9 cellular contexts compared by ENCODE assay signal in genomic region chr17:19410875-19411291, GRCh38. TPM values are rescaled to one million over a fixed set of nuclear protein-coding genes. Genes with fewer than 3 reads are reported as not detected.
A peak's percentile ranks its signal among the peaks of the same experiment; 100 is the strongest.
DNase-seq lines count a peak whose midpoint lies in the region; ATAC-seq and TF ChIP-seq lines count a peak whose summit lies in the region.
"Had no signal": no experiment of that assay in that cellular context is flagged by ENCODE, and none has a peak within 500 bp of the region (broad histone marks: within the 10 kb centered on the region; RNA-seq: fewer than 3 reads in every experiment).

TSS of gene RNF112 (plus strand) at chr17:19411232. CDS start at chr17:19411409, 177 bp downstream.

- H3K27ac ChIP-seq in GM23248 (peak within 1 kb of the TSS; percentile 61; the same call in 1 of the 2 replicates), heart left ventricle (peak within 1 kb of the TSS in 1 of 12 donors; percentile 32), thyroid gland (no peak within 1 kb of the TSS)
- H3K27ac ChIP-seq: right lobe of liver had no signal

- H3K27ac Mint-ChIP-seq in activated T-helper 2 cell treated with anti-CD3 and anti-CD28 coated beads, Interferon-gamma antibody, Interleukin-2, Interleukin-4, amounts not matched to agents 10 μg/mL and 5 μg/mL and 100 μg/mL, durations not matched to agents 14 hours and 24 hours and 36 hours, result no peak within 1 kb of the TSS

- peaks cover 17% of the 10 kb centered on the region for H3F3A ChIP-seq in GM23248 (ENCODE audit: insufficient read depth)

- 0 to 6% methylated on average over 6 to 14 of the region's 14 CpGs for WGBS in GM23248 (ENCODE audit: low coverage in 1 of 2, low lambda C conversion rate in 2 of 2, missing lambda C conversion rate in 2 of 2), 2 experiments
- WGBS in heart left ventricle, 4 donors, result 24 to 28% (median 26%) methylated on average over 14 of the region's 14 CpGs
- WGBS in thyroid gland, 2 donors, result 15 to 25% methylated on average over 14 of the region's 14 CpGs

- TF ChIP-seq CTCF in WI38 (IDR thresholded peaks at IDR 0.05; ENCODE audit: low read depth, low read length) (no peak), heart left ventricle (IDR thresholded peaks at IDR 0.05) (peak in 3 of 12 donors; percentile 3 to 26 (median 9)), thyroid gland (IDR thresholded peaks at IDR 0.05) (no peak)

- H3K4me2 ChIP-seq in GM23248 (ENCODE audit: unreplicated experiment), result peak within 1 kb of the TSS; percentile 59

- peak in 3 of 4 donors; percentile 46 to 65 (median 59) for ATAC-seq in heart left ventricle
- ATAC-seq in HG02973 (IDR thresholded peaks at IDR 0.05; ENCODE audit: unreplicated experiment), result no peak
- no peak for ATAC-seq in HG03135 (IDR thresholded peaks at IDR 0.05; ENCODE audit: unreplicated experiment)

- H3K4me1 ChIP-seq in GM23248 (ENCODE audit: insufficient read depth) (peaks cover 23% of the 10 kb centered on the region), heart left ventricle (peaks cover 0 to 14% (median 0%) of the 10 kb centered on the region in 12 donors), thyroid gland (no peaks in the 10 kb centered on the region)
- H3K4me1 ChIP-seq: right lobe of liver had no signal

- peak within 1 kb of the TSS; percentile 65 for H2AFZ ChIP-seq in GM23248

- intact Hi-C loops in heart left ventricle (cut with DNase I), result loop anchor here in 1 of 10 donors (5.0 kb wide), 1 partner anchor 39 kb away; no protein-coding TSS in a partner anchor
- intact Hi-C loops in posterior vena cava (cut with DNase I), result loop anchor here in 1 of 2 donors (2.0 kb wide), 1 partner anchor 18 kb away; no protein-coding TSS in a partner anchor
- intact Hi-C loops in activated T-helper 2 cell treated with anti-CD3 and anti-CD28 coated beads, Interferon-gamma antibody, Interleukin-2, Interleukin-4, amounts not matched to agents 10 μg/mL and 5 μg/mL and 100 μg/mL, durations not matched to agents 14 hours and 24 hours and 36 hours (cut with micrococcal nuclease), result no loop called here
- intact Hi-C loops in thyroid gland (cut with DNase I), result no loop called here

- H3K9me3 ChIP-seq in GM23248 (ENCODE audit: low read depth) (no peaks in the 10 kb centered on the region), heart left ventricle (no peaks in the 10 kb centered on the region), thyroid gland (no peaks in the 10 kb centered on the region)
- H3K9me3 ChIP-seq: right lobe of liver had no signal

- in situ Hi-C loops in GM23248 (cut with MboI), result no loop called here

- H3K27me3 Mint-ChIP-seq in activated T-helper 2 cell treated with anti-CD3 and anti-CD28 coated beads, Interferon-gamma antibody, Interleukin-2, Interleukin-4, amounts not matched to agents 10 μg/mL and 5 μg/mL and 100 μg/mL, durations not matched to agents 14 hours and 24 hours and 36 hours (ENCODE audit: low read depth), result no peaks in the 10 kb centered on the region

- no peak for TF ChIP-seq POLR2A in heart left ventricle (IDR thresholded peaks at IDR 0.05)
- TF ChIP-seq POLR2A in thyroid gland (IDR thresholded peaks at IDR 0.05), result no peak

- H3K79me2 ChIP-seq in GM23248 (ENCODE audit: insufficient read depth), result no peaks in the 10 kb centered on the region

- peak within 1 kb of the TSS; percentile 61 for H3K4me3 ChIP-seq in GM23248
- H3K4me3 ChIP-seq in WI38 (ENCODE audit: low read depth, low read length), result peak within 1 kb of the TSS; percentile 23; the same call in 1 of the 2 replicates
- peak within 1 kb of the TSS in 10 of 12 donors; percentile 2 to 55 (median 36) for H3K4me3 ChIP-seq in heart left ventricle
- no peak within 1 kb of the TSS for H3K4me3 ChIP-seq in thyroid gland (replicated peaks in 1 of 3)
- H3K4me3 ChIP-seq: right lobe of liver had no signal

- H3K9me2 ChIP-seq in GM23248 (ENCODE audit: insufficient read depth), result no peaks in the 10 kb centered on the region

- DNase-seq in GM23248, result peak; percentile 82
- DNase-seq in heart left ventricle, result peak in 1 of 5 donors; percentile 51
- peak; percentile 86 for DNase-seq in posterior vena cava (ENCODE audit: low spot score)
- DNase-seq in activated T-helper 2 cell treated with anti-CD3 and anti-CD28 coated beads, Interferon-gamma antibody, Interleukin-2, Interleukin-4, amounts not matched to agents 10 μg/mL and 5 μg/mL and 100 μg/mL, durations not matched to agents 14 hours and 24 hours and 36 hours (ENCODE audit: low spot score), result no peak
- DNase-seq in thyroid gland, result no peak
- DNase-seq: right lobe of liver had no signal

- no peak within 1 kb of the TSS for H3K4me3 Mint-ChIP-seq in activated T-helper 2 cell treated with anti-CD3 and anti-CD28 coated beads, Interferon-gamma antibody, Interleukin-2, Interleukin-4, amounts not matched to agents 10 μg/mL and 5 μg/mL and 100 μg/mL, durations not matched to agents 14 hours and 24 hours and 36 hours (ENCODE audit: low read depth)

- H3K36me3 Mint-ChIP-seq in activated T-helper 2 cell treated with anti-CD3 and anti-CD28 coated beads, Interferon-gamma antibody, Interleukin-2, Interleukin-4, amounts not matched to agents 10 μg/mL and 5 μg/mL and 100 μg/mL, durations not matched to agents 14 hours and 24 hours and 36 hours (ENCODE audit: low read depth), result no peaks in the 10 kb centered on the region

- no peaks in the 10 kb centered on the region for H3K27me3 ChIP-seq in GM23248 (replicated peaks; ENCODE audit: insufficient read depth)
- no peaks in the 10 kb centered on the region for H3K27me3 ChIP-seq in heart left ventricle
- H3K27me3 ChIP-seq in thyroid gland, result no peaks in the 10 kb centered on the region
- H3K27me3 ChIP-seq: right lobe of liver had no signal

- H3K9ac ChIP-seq in GM23248, result peak within 1 kb of the TSS; percentile 52

- no peaks in the 10 kb centered on the region for H3K9me3 Mint-ChIP-seq in activated T-helper 2 cell treated with anti-CD3 and anti-CD28 coated beads, Interferon-gamma antibody, Interleukin-2, Interleukin-4, amounts not matched to agents 10 μg/mL and 5 μg/mL and 100 μg/mL, durations not matched to agents 14 hours and 24 hours and 36 hours

- no peaks in the 10 kb centered on the region for H3K4me1 Mint-ChIP-seq in activated T-helper 2 cell treated with anti-CD3 and anti-CD28 coated beads, Interferon-gamma antibody, Interleukin-2, Interleukin-4, amounts not matched to agents 10 μg/mL and 5 μg/mL and 100 μg/mL, durations not matched to agents 14 hours and 24 hours and 36 hours (ENCODE audit: low read depth)

- no peaks in the 10 kb centered on the region for H4K20me1 ChIP-seq in GM23248 (ENCODE audit: insufficient read depth)

- H3K36me3 ChIP-seq in GM23248 (ENCODE audit: low read depth), result no peaks in the 10 kb centered on the region
- no peaks in the 10 kb centered on the region for H3K36me3 ChIP-seq in heart left ventricle
- no peaks in the 10 kb centered on the region for H3K36me3 ChIP-seq in thyroid gland
- H3K36me3 ChIP-seq: right lobe of liver had no signal

RNA-seq across cellular contexts. Expression of gene RNF112, which starts in this region (rescaled TPM):
- total RNA-seq in GM23248 (2014; rRNA removed; shearing (Covaris generic)), result 7.8 and 9.1 TPM in 2 replicates
- polyA plus RNA-seq in GM23248 (2016; fragmentation: Nextera tagmentation; extraction: Ambion mirVana) (0.75 and 0.83 TPM in 2 replicates), heart left ventricle (1 to 10 TPM; 2.6 to 3.0 TPM)
- total RNA-seq in heart left ventricle (1 to 10 TPM in 6 of 9 donors, under 1 TPM in 3; 0.45 to 1.5 (median 1.1) TPM), posterior vena cava (10 to 100 TPM in 1 of 2 donors, 1 to 10 TPM in 1; 8.4 to 12.6 TPM), thyroid gland (1 to 10 TPM in 3 of 4 donors, under 1 TPM in 1; 0.83 to 3.5 (median 2.2) TPM)
- 0.16 and 0.32 TPM in 2 replicates for total RNA-seq in activated T-helper 2 cell treated with anti-CD3 and anti-CD28 coated beads, Interferon-gamma antibody, Interleukin-2, Interleukin-4, amounts not matched to agents 10 μg/mL and 5 μg/mL and 100 μg/mL, durations not matched to agents 14 hours and 24 hours and 36 hours

Comparison
In these comparisons a context has a peak if more than half of its experiments do, and no peak if none do; other contexts are left out.
1. DNase-seq: peak in GM23248 (single experiment) and posterior vena cava (single experiment); none in activated T-helper 2 cell treated with anti-CD3 and anti-CD28 coated beads, Interferon-gamma antibody, Interleukin-2, Interleukin-4, amounts not matched to agents 10 μg/mL and 5 μg/mL and 100 μg/mL, durations not matched to agents 14 hours and 24 hours and 36 hours (single experiment) and thyroid gland (0 of 2).
2. H3K4me3 ChIP-seq: peak in GM23248 (single experiment), WI38 (single experiment) and heart left ventricle (10 of 12); none in thyroid gland (0 of 3).
3. ATAC-seq: peak in heart left ventricle (3 of 4); none in HG02973 (single experiment) and HG03135 (single experiment).